In the genomic region with DNA sequence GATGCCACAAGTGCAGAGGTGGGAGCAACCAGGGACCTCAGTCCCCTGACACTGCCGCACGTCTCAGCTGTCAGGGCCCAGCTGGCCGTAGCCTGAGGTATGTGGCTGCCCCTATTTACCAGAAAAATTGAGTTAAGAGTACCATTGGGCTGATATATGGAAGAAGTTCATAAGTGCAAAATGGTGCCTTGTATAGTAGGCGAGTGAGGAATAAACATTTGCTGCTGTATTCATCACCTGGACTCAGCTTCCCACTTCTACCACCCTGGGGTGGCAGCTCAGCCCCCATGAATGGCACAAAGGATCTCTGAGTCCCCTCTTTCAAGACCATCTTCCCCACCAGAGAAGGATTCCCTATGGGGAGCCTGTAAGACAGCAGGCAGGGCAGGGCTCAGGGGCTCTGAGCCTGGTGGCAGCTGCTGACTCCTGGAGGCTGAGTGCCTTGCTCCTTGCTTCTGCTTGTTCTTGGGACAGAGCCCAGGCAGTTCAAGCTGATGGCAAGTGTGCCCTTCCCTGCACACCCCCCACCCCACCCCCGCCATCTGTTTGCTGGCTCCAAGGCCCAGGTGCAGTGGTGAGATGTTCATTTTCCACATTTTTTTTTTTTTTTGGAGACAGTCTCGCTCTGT, we compare ENCODE assay signal across 11 cellular contexts. TPM values are rescaled to one million over a fixed set of nuclear protein-coding genes. Genes with fewer than 3 reads are reported as not detected.
DNase-seq lines count a peak whose midpoint lies in the region; ATAC-seq and TF ChIP-seq lines count a peak whose summit lies in the region.
"Had no signal": no experiment of that assay in that cellular context is flagged by ENCODE, and none has a peak within 500 bp of the region (broad histone marks: within the 10 kb centered on the region; RNA-seq: fewer than 3 reads in every experiment).

No MANE protein-coding gene starts in this region.

- BruUV-seq in OCI-LY7 (replicated peaks; lab: Mats Ljungman, UMichigan) = no TSS peak

- TF ChIP-seq CTCF in AG04450 (IDR thresholded peaks at IDR 0.05; ENCODE audit: low read depth, low read length) (no peak), OCI-LY7 (conservative IDR thresholded peaks at IDR 0.05; ENCODE audit: low read length) (no peak)

- H3K79me2 ChIP-seq in OCI-LY7 (ENCODE audit: insufficient read depth, low read depth, low read length) = peaks cover 39% of the 10 kb centered on the region

- POLR2A ChIA-PET in AG04450 (lab: Yijun Ruan, JAX) = interaction anchor here (0.7 to 2.0 kb wide), 4 partner anchors 25 to 81 kb away, joined by 3 to 11 read pairs (median 4); a partner anchor contains a TSS
- POLR2A ChIA-PET in OCI-LY7 (lab: Charles Lee) = no interaction called here

- H4K20me1 ChIP-seq in OCI-LY7 (ENCODE audit: insufficient read depth, low read length) = peaks cover 22% of the 10 kb centered on the region; the same call in 1 of the 2 replicates

- CTCF ChIA-PET in AG04450 (lab: Charles Lee) = interaction anchor here (0.7 kb wide), 1 partner anchor 74 kb away, joined by 5 read pairs; no protein-coding TSS in a partner anchor
- CTCF ChIA-PET in OCI-LY7 (lab: Charles Lee; ENCODE audit: unreplicated experiment) = no interaction called here

- H3K4me2 ChIP-seq in OCI-LY7 (ENCODE audit: low read length) = no peak overlapping the region

- H2AFZ ChIP-seq in OCI-LY7 (ENCODE audit: low read length) = no peak overlapping the region

- H3K27ac ChIP-seq in AG04450 (ENCODE audit: low read depth, low read length) = peak overlapping the region; percentile 52
- H3K27ac ChIP-seq in OCI-LY7 (ENCODE audit: low read depth, low read length, poor library complexity, severe bottlenecking) = peak overlapping the region; percentile 12
- H3K27ac ChIP-seq in epithelial cell of prostate = peak overlapping the region; percentile 95

- H3K27me3 ChIP-seq in AG04450 (ENCODE audit: control insufficient read depth, insufficient read depth, low read length) = no peaks in the 10 kb centered on the region

- no peaks in the 10 kb centered on the region; the same call in 1 of the 2 replicates for H3K9me3 ChIP-seq in AG04450 (ENCODE audit: control insufficient read depth, insufficient read depth, low read length)
- H3K9me3 ChIP-seq in OCI-LY7 (ENCODE audit: low read length) = no peaks in the 10 kb centered on the region

- H3K9me2 ChIP-seq in OCI-LY7 (ENCODE audit: insufficient read depth, low read length) = no peaks in the 10 kb centered on the region

- in situ Hi-C loops in G401 (cut with HindIII; ENCODE audit: low sequenced_read_pairs) = no loop called here

- intact Hi-C loops in OCI-LY7 (cut with micrococcal nuclease; ENCODE audit: unreplicated experiment) = no loop called here

- peaks cover 27% of the 10 kb centered on the region for H3K4me1 ChIP-seq in OCI-LY7 (ENCODE audit: insufficient read depth, low read length, poor library complexity, severe bottlenecking)

- peaks cover 98% of the 10 kb centered on the region for H3K36me3 ChIP-seq in OCI-LY7 (ENCODE audit: insufficient read depth, low read length)

- no peak for DNase-seq in AG04450 (ENCODE audit: low read depth, low spot score)
- peak; percentile 54 for DNase-seq in G401 (ENCODE audit: low spot score)
- DNase-seq in OCI-LY7 (ENCODE audit: low spot score) = no peak
- DNase-seq in epithelial cell of prostate (ENCODE audit: low read depth, low spot score) = no peak
- DNase-seq in NK-92 treated with Interleukin-12 subunit alpha and Interleukin-12 subunit beta, amount 100 ng/mL, for 24 hours (lab: John Stamatoyannopoulos, UW) = no peak
- DNase-seq: GDM1, NCI-H748 treated with DMSO at 0.1 percent for 48 hours had no signal

- no peak for ATAC-seq in HG03521 (IDR thresholded peaks at IDR 0.05; ENCODE audit: unreplicated experiment)
- no peak for ATAC-seq in GM19351 (IDR thresholded peaks at IDR 0.05; ENCODE audit: unreplicated experiment)
- ATAC-seq in HG03025 (IDR thresholded peaks at IDR 0.05; ENCODE audit: low FRiP score, unreplicated experiment) = no peak

- H3K4me3 ChIP-seq in AG04450 (ENCODE audit: low read depth, low read length) = no peak overlapping the region
- no peak overlapping the region for H3K4me3 ChIP-seq in OCI-LY7 (ENCODE audit: low read depth, low read length, poor library complexity, severe bottlenecking)

RNA-seq across cellular contexts. Expression of a gene that starts 29.0 kb away (rescaled TPM):
- 30.8 and 38.4 TPM in 2 replicates for polyA plus RNA-seq in AG04450 (2011; rRNA removed)
- polyA minus RNA-seq in AG04450 (2011; rRNA and poly(A)+ RNA removed) = 57.0 and 70.8 TPM in 2 replicates
- total RNA-seq in G401 (2014; rRNA removed; shearing (Covaris generic)) = 41.8 and 47.6 TPM in 2 replicates
- total RNA-seq in OCI-LY7 (2014; rRNA removed; shearing (Covaris generic)) = 10.5 and 15.4 TPM in 2 replicates
- total RNA-seq in OCI-LY7 (2022) = 4.9 and 5.3 TPM in 2 replicates

RNA-seq across cellular contexts. Expression of a gene that starts 47.6 kb away (rescaled TPM):
- polyA plus RNA-seq in AG04450 (2011; rRNA removed) = 1.2 TPM in 2 replicates
- polyA minus RNA-seq in AG04450 (2011; rRNA and poly(A)+ RNA removed) = 0.74 and 0.78 TPM in 2 replicates
- total RNA-seq in G401 (2014; rRNA removed; shearing (Covaris generic)) = 0.24 and 0.86 TPM in 2 replicates
- total RNA-seq in OCI-LY7 (2014; rRNA removed; shearing (Covaris generic)) = not detected in 2 replicates
- not detected in 2 replicates for total RNA-seq in OCI-LY7 (2022)
- polyA plus RNA-seq: keratinocyte had no signal

Comparison
In these comparisons a context has a peak if more than half of its experiments do, and no peak if none do; other contexts are left out.
1. H3K27ac ChIP-seq: peak in every context shown above with its lines; median percentile 95 in epithelial cell of prostate; 52 in AG04450; 12 in OCI-LY7.